Comparison of ENCODE assay signal across 20 cellular contexts in the genomic region with DNA sequence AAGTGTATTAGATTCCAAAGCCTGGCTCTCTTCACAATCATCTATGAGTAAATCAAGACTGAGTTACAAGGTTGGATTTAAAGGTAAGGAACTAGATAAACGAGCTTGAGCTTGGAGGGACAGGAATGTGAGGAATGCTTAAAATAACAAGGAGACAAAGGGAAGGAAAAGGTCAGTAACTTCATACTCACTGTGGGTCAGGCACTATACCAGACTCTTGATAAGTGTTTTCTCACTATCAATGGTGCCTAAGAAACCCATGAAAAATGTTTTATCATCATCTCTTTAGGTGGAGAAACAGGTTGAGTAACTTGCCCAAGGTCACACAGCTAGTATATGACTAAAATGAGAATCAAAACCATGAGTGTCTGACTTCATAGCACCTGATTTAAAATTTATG.
A peak's percentile ranks its signal among the peaks of the same experiment; 100 is the strongest.
DNase-seq lines count a peak whose midpoint lies in the region; ATAC-seq, FAIRE-seq and TF ChIP-seq lines count a peak whose summit lies in the region.
"Had no signal": no experiment of that assay in that cellular context is flagged by ENCODE, and none has a peak within 500 bp of the region (broad histone marks: within the 10 kb centered on the region; RNA-seq: fewer than 3 reads in every experiment).

No MANE protein-coding gene starts in this region.

- peaks cover 3% of the 10 kb centered on the region for H3K9me1 ChIP-seq in endothelial cell of umbilical vein (replicated peaks; ENCODE audit: control insufficient read depth, extremely low read depth, insufficient read depth, low read length)

- H3K56ac ChIP-seq in mesendoderm (ENCODE audit: low read length): no peak overlapping the region

- dilution Hi-C loops in endothelial cell of umbilical vein (cut with MboI; ENCODE audit: extremely low pct_ligation_motif_present, low sequenced_read_pairs): no loop called here

- intact Hi-C loops in endothelial cell of umbilical vein (cut with micrococcal nuclease): no loop called here

- H4K20me1 ChIP-seq in endothelial cell of umbilical vein (replicated peaks; ENCODE audit: control insufficient read depth, extremely low read depth, insufficient read depth, low read length): no peaks in the 10 kb centered on the region

- no peak for FAIRE-seq in endothelial cell of umbilical vein (lab: Jason Lieb, UNC)

- H4K8ac ChIP-seq in mesendoderm (ENCODE audit: low read depth, low read length): no peak overlapping the region

- no peak overlapping the region for H3K4ac ChIP-seq in mesendoderm (ENCODE audit: low read depth, low read length)

- ATAC-seq in effector memory CD8-positive, alpha-beta T cell (replicated peaks): no peak
- ATAC-seq in GM21515 (IDR thresholded peaks at IDR 0.05; ENCODE audit: unreplicated experiment): no peak
- ATAC-seq: activated T-cell treated with anti-CD3 and anti-CD28 coated beads, Interleukin-2, amount 50 U/mL, for 4 hours had no signal

- no peak overlapping the region for H3K9ac ChIP-seq in endothelial cell of umbilical vein (replicated peaks; ENCODE audit: extremely low read depth, insufficient read depth, low read length)
- H3K9ac ChIP-seq in mesendoderm (ENCODE audit: low read length): no peak overlapping the region

- H3K79me2 ChIP-seq in endothelial cell of umbilical vein (ENCODE audit: control insufficient read depth, insufficient read depth, low read length): no peaks in the 10 kb centered on the region
- H3K79me2 ChIP-seq in mesendoderm (ENCODE audit: control insufficient read depth, insufficient read depth, low read length): no peaks in the 10 kb centered on the region

- H3K4me1 ChIP-seq in endothelial cell of umbilical vein (ENCODE audit: control insufficient read depth, extremely low read depth, insufficient read depth, low read length): peaks cover 3% of the 10 kb centered on the region
- no peaks in the 10 kb centered on the region for H3K4me1 ChIP-seq in mesendoderm (ENCODE audit: control insufficient read depth, low read depth, low read length)
- H3K4me1 ChIP-seq: Peyer's patch had no signal

- H4K5ac ChIP-seq in mesendoderm (ENCODE audit: low read length): no peak overlapping the region

- no peak overlapping the region for H2BK120ac ChIP-seq in mesendoderm (ENCODE audit: low read depth, low read length)

- no CpG with 5 or more reads among the region's 1 CpG for WGBS in mesendoderm (ENCODE audit: extremely low coverage, insufficient coverage, low lambda C conversion rate)

- H3K27me3 Mint-ChIP-seq in effector memory CD8-positive, alpha-beta T cell: no peaks in the 10 kb centered on the region
- H3K27me3 Mint-ChIP-seq: activated naive CD4-positive, alpha-beta T cell treated with anti-CD3 and anti-CD28 coated beads, Interleukin-2, amount 50 U/mL, for 24 hours; brain had no signal

- H3K23ac ChIP-seq in mesendoderm (ENCODE audit: low read length): no peak overlapping the region

- no peak overlapping the region for H2AK5ac ChIP-seq in mesendoderm (ENCODE audit: low read length)

- POLR2A ChIA-PET in endothelial cell of umbilical vein (lab: Charles Lee): no interaction called here

- no TSS peak for BruUV-seq in endothelial cell of umbilical vein (replicated peaks; lab: Mats Ljungman, UMichigan)

- H3K18ac ChIP-seq in mesendoderm (ENCODE audit: low read length): no peak overlapping the region

- H3K4me3 ChIP-seq in endothelial cell of umbilical vein (replicated peaks in 1 of 3; ENCODE audit: insufficient read depth in 1 of 3, low read depth in 1 of 3, low read length in 3 of 3) (no peak overlapping the region), mesendoderm (ENCODE audit: low read length) (no peak overlapping the region)
- H3K4me3 ChIP-seq: HAP-1, Peyer's patch had no signal

- H3K4me2 ChIP-seq in endothelial cell of umbilical vein (ENCODE audit: insufficient read depth, low read length) (no peak overlapping the region), mesendoderm (ENCODE audit: low read length) (no peak overlapping the region)

- peaks cover 3% of the 10 kb centered on the region for H3K79me1 ChIP-seq in mesendoderm (ENCODE audit: low read length)

- H3K4me3 Mint-ChIP-seq in effector memory CD8-positive, alpha-beta T cell: no peak overlapping the region
- H3K4me3 Mint-ChIP-seq: activated naive CD4-positive, alpha-beta T cell treated with anti-CD3 and anti-CD28 coated beads, Interleukin-2, amount 50 U/mL, for 24 hours; activated T-cell treated with anti-CD3 and anti-CD28 coated beads, Interleukin-2, amount 50 U/mL, for 4 hours; brain had no signal

- H3K27ac Mint-ChIP-seq in effector memory CD8-positive, alpha-beta T cell: no peak overlapping the region
- H3K27ac Mint-ChIP-seq: activated naive CD4-positive, alpha-beta T cell treated with anti-CD3 and anti-CD28 coated beads, Interleukin-2, amount 50 U/mL, for 24 hours had no signal

- no peak for TF ChIP-seq CTCF in endothelial cell of umbilical vein (IDR thresholded peaks at IDR 0.05; ENCODE audit: extremely low read depth in 1 of 2, insufficient read depth in 1 of 2, low read depth in 1 of 2, low read length in 2 of 2)

- no peak overlapping the region for H2BK15ac ChIP-seq in mesendoderm (replicated peaks; ENCODE audit: low read depth)

- H3K9me3 Mint-ChIP-seq in effector memory CD8-positive, alpha-beta T cell: peaks cover 3 to 9% of the 10 kb centered on the region in 2 donors
- H3K9me3 Mint-ChIP-seq: brain had no signal

- CTCF ChIA-PET in endothelial cell of umbilical vein (lab: Charles Lee): interaction anchor here (0.9 kb wide), 1 partner anchor 13 kb away, joined by 5 read pairs; no protein-coding TSS in a partner anchor

- peak; percentile 22 for DNase-seq in Daoy (ENCODE audit: low read depth)
- DNase-seq in M059J (ENCODE audit: low read depth): peak; percentile 65
- peak; percentile 2 for DNase-seq in endothelial cell of umbilical vein (ENCODE audit: low read depth, low spot score)
- DNase-seq in mesendoderm: peak; percentile 83
- no peak for DNase-seq in effector memory CD8-positive, alpha-beta T cell
- DNase-seq in effector CD4-positive, alpha-beta T cell: no peak
- DNase-seq in SW 1271 (lab: John Stamatoyannopoulos, UW): no peak
- DNase-seq: activated CD4-positive, alpha-beta T cell treated with anti-CD3 and anti-CD28 coated beads, Interleukin-2, amount 50 U/mL, for 4 hours; activated T-cell treated with anti-CD3 and anti-CD28 coated beads, Interleukin-2, amount 50 U/mL, for 4 hours; COR-L47; hippocampal formation; NCI-H146; NCI-H2227 treated with DMSO at 0.1 percent for 48 hours; Peyer's patch; stimulated activated CD4-positive, alpha-beta T cell treated with anti-CD3 and anti-CD28 coated beads, Interleukin-2, amount 100 ng/mL, for 24 hours; substantia nigra had no signal

- no peaks in the 10 kb centered on the region for H3K9me3 ChIP-seq in endothelial cell of umbilical vein (replicated peaks; ENCODE audit: control insufficient read depth, insufficient read depth, low read length)
- H3K9me3 ChIP-seq: HAP-1, Peyer's patch had no signal

- no peak overlapping the region for H3K27ac ChIP-seq in endothelial cell of umbilical vein (ENCODE audit: insufficient read depth, low read depth, low read length)
- no peak overlapping the region for H3K27ac ChIP-seq in mesendoderm (ENCODE audit: low read depth, low read length)
- H3K27ac ChIP-seq: Peyer's patch had no signal

- H3K36me3 Mint-ChIP-seq in effector memory CD8-positive, alpha-beta T cell (ENCODE audit: insufficient read depth): no peaks in the 10 kb centered on the region
- H3K36me3 Mint-ChIP-seq: activated naive CD4-positive, alpha-beta T cell treated with anti-CD3 and anti-CD28 coated beads, Interleukin-2, amount 50 U/mL, for 24 hours had no signal

- TF ChIP-seq POLR2A in endothelial cell of umbilical vein (IDR thresholded peaks at IDR 0.05; ENCODE audit: low read depth, low read length): no peak

- H3K27me3 ChIP-seq in endothelial cell of umbilical vein (ENCODE audit: control insufficient read depth in 2 of 2, insufficient read depth in 2 of 2, low read length in 2 of 2) (no peaks in the 10 kb centered on the region), mesendoderm (ENCODE audit: insufficient read depth, low read length, poor library complexity) (no peaks in the 10 kb centered on the region)
- H3K27me3 ChIP-seq: Peyer's patch had no signal

- H3K36me3 ChIP-seq in endothelial cell of umbilical vein (ENCODE audit: control insufficient read depth in 2 of 2, extremely low read depth in 1 of 2, insufficient read depth in 2 of 2, low read length in 2 of 2): peaks cover 0 to 7% of the 10 kb centered on the region in 2 experiments
- peaks cover 2% of the 10 kb centered on the region for H3K36me3 ChIP-seq in mesendoderm (ENCODE audit: control insufficient read depth, insufficient read depth, low read length)
- H3K36me3 ChIP-seq: Peyer's patch had no signal

- H3K4me1 Mint-ChIP-seq in effector memory CD8-positive, alpha-beta T cell (ENCODE audit: low read depth in 2 of 2): no peaks in the 10 kb centered on the region
- H3K4me1 Mint-ChIP-seq: activated naive CD4-positive, alpha-beta T cell treated with anti-CD3 and anti-CD28 coated beads, Interleukin-2, amount 50 U/mL, for 24 hours had no signal

- H2AFZ ChIP-seq in endothelial cell of umbilical vein (ENCODE audit: low read depth, low read length): no peak overlapping the region

- no peak overlapping the region for H2BK5ac ChIP-seq in mesendoderm (ENCODE audit: low read length)

TF ChIP-seq in endothelial cell of umbilical vein, 7 proteins besides CTCF, POLR2A, EP300 and RAD21:
- TF ChIP-seq JUN (IDR thresholded peaks at IDR 0.05; ENCODE audit: borderline replicate concordance, insufficient read depth, insufficient read length, low read depth) (no peak), POLR2AphosphoS5 (IDR thresholded peaks at IDR 0.05; ENCODE audit: insufficient read depth, low read depth, low read length) (no peak), EZH2 (IDR thresholded peaks at IDR 0.05; ENCODE audit: borderline replicate concordance, low read depth, low read length, severe bottlenecking) (no peak), MYC (IDR thresholded peaks at IDR 0.05; ENCODE audit: low read depth, low read length) (no peak), GATA2 (IDR thresholded peaks at IDR 0.05; ENCODE audit: insufficient read depth, insufficient read length, low read depth, low read length) (no peak), FOS (IDR thresholded peaks at IDR 0.05; ENCODE audit: borderline replicate concordance, insufficient read depth, low read length) (no peak)
- TF ChIP-seq, protein P1, sequence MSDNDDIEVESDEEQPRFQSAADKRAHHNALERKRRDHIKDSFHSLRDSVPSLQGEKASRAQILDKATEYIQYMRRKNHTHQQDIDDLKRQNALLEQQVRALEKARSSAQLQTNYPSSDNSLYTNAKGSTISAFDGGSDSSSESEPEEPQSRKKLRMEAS (IDR thresholded peaks at IDR 0.05; ENCODE audit: insufficient read depth, insufficient read length): no peak

Comparison
In these comparisons a context has a peak if more than half of its experiments do, and no peak if none do; other contexts are left out.
1. DNase-seq: peak in Daoy (single experiment), M059J (single experiment), endothelial cell of umbilical vein (single experiment) and mesendoderm (single experiment); none in effector memory CD8-positive, alpha-beta T cell (0 of 3), effector CD4-positive, alpha-beta T cell (single experiment) and SW 1271 (0 of 2).